13 cellular contexts compared by ENCODE assay signal in genomic region chr3:57298041-57298440, GRCh38. TPM values are rescaled to one million over a fixed set of nuclear protein-coding genes. Genes with fewer than 3 reads are reported as not detected.
DNase-seq lines count a peak whose midpoint lies in the region; ATAC-seq and TF ChIP-seq lines count a peak whose summit lies in the region.
"Had no signal": no experiment of that assay in that cellular context is flagged by ENCODE, and none has a peak within 500 bp of the region (broad histone marks: within the 10 kb centered on the region; RNA-seq: fewer than 3 reads in every experiment).

No MANE protein-coding gene starts in this region.

- DNase-seq in Caki2 (ENCODE audit: low read depth) (peak; percentile 40), HPDE6-E6E7 (ENCODE audit: extremely low spot score) (peak; percentile 15), amniotic epithelial cell (ENCODE audit: low read depth) (peak; percentile 43), kidney tubule cell (ENCODE audit: low spot score) (peak; percentile 90), NCI-H748 (lab: John Stamatoyannopoulos, UW; ENCODE audit: unreplicated experiment) (no peak), HEK293T (ENCODE audit: extremely low spot score) (no peak)
- DNase-seq: activated CD4-positive, alpha-beta T cell treated with anti-CD3 and anti-CD28 coated beads, Interleukin-2, amount 10 ng/mL, durations not matched to agents 7 days and 5 days; effector memory CD8-positive, alpha-beta T cell; Right ventricle myocardium superior had no signal

- ATAC-seq in HG03196 (IDR thresholded peaks at IDR 0.05; ENCODE audit: unreplicated experiment), result no peak
- ATAC-seq in HG03520 (IDR thresholded peaks at IDR 0.05; ENCODE audit: unreplicated experiment), result no peak
- ATAC-seq: effector memory CD8-positive, alpha-beta T cell had no signal

- in situ Hi-C loops in Caki2 (cut with HindIII; ENCODE audit: low pct_unique_long_range_greater_than_20kb, low sequenced_read_pairs), result no loop called here

- POLR2A ChIA-PET in HEK293T (lab: Yijun Ruan, JAX), result no interaction called here

- CTCF ChIA-PET in HEK293T (lab: Yijun Ruan, JAX), result no interaction called here

TF ChIP-seq in HEK293T, 16 proteins besides CTCF, POLR2A, EP300 and RAD21:
- TF ChIP-seq CTBP1 (IDR thresholded peaks at IDR 0.05; ENCODE audit: borderline replicate concordance), result no peak
- no peak for TF ChIP-seq FOXK2 (IDR thresholded peaks at IDR 0.05)

RNA-seq across cellular contexts. Expression of gene ASB14, which starts 5.6 kb away (rescaled TPM):
- total RNA-seq in Caki2 (2014; rRNA removed; shearing (Covaris generic); ENCODE audit: low replicate concordance), result not detected in 2 replicates
- total RNA-seq: activated CD4-positive, alpha-beta T cell treated with anti-CD3 and anti-CD28 coated beads, Interleukin-2, amount 10 ng/mL, durations not matched to agents 7 days and 5 days; neural crest cell; subcutaneous adipose tissue had no signal

Comparison
In these comparisons a context has a peak if more than half of its experiments do, and no peak if none do; other contexts are left out.
1. DNase-seq: peak in Caki2 (single experiment), HPDE6-E6E7 (single experiment), amniotic epithelial cell (single experiment) and kidney tubule cell (single experiment); none in NCI-H748 (single experiment) and HEK293T (single experiment).